25 cellular contexts compared by ENCODE assay signal in the genomic region with DNA sequence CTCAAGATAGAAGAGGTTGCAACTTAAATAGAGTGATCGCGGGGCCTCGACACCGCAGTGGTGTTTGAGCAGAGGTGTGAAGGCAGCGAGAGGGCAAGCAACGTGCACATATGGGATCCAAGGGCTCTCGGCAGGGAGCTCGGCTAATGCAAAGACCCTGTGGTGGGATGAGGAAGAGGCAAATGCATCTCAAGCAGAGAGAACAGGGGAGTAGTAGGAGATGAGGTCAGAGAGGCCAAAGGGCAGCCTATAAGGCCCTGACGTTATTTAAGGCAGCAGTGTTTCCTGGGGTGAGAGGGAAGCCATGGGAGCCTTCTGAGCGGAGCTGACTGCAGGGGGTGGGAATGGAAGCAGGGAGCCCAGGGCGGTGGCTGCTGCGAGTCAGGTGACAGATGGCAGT.
"Had no signal": no experiment of that assay in that cellular context is flagged by ENCODE, and none has a peak within 500 bp of the region (broad histone marks: within the 10 kb centered on the region; RNA-seq: fewer than 3 reads in every experiment).

No MANE protein-coding gene starts in this region.

- H3K9me3 Mint-ChIP-seq: activated CD4-positive, alpha-beta memory T cell treated with anti-CD3 and anti-CD28 coated beads, Interleukin-2, amount 10 ng/mL, durations not matched to agents 7 days and 5 days; activated naive CD4-positive, alpha-beta T cell treated with anti-CD3 and anti-CD28 coated beads for 36 hours; activated T-helper 17 cell treated with anti-CD3 and anti-CD28 coated beads, Interleukin-2, amount 50 U/mL, for 72 hours had no signal

- H3K27me3 Mint-ChIP-seq: activated CD4-positive, alpha-beta memory T cell treated with anti-CD3 and anti-CD28 coated beads, Interleukin-2, amount 10 ng/mL, durations not matched to agents 7 days and 5 days; activated CD4-positive, alpha-beta T cell treated with anti-CD3 and anti-CD28 coated beads for 36 hours; activated naive CD8-positive, alpha-beta T cell; activated T-helper 17 cell treated with anti-CD3 and anti-CD28 coated beads, Interleukin-2, amount 50 U/mL, for 72 hours had no signal

- H3K4me3 Mint-ChIP-seq: activated CD4-positive, alpha-beta memory T cell treated with anti-CD3 and anti-CD28 coated beads, Interleukin-2, amount 10 ng/mL, durations not matched to agents 7 days and 5 days; activated CD4-positive, alpha-beta T cell treated with anti-CD3 and anti-CD28 coated beads for 36 hours; activated naive CD4-positive, alpha-beta T cell treated with anti-CD3 and anti-CD28 coated beads for 36 hours; activated naive CD8-positive, alpha-beta T cell; activated T-helper 17 cell treated with anti-CD3 and anti-CD28 coated beads, Interleukin-2, amount 50 U/mL, for 72 hours had no signal

- H3K27ac Mint-ChIP-seq: activated CD4-positive, alpha-beta memory T cell treated with anti-CD3 and anti-CD28 coated beads, Interleukin-2, amount 10 ng/mL, durations not matched to agents 7 days and 5 days; activated CD4-positive, alpha-beta T cell treated with anti-CD3 and anti-CD28 coated beads for 36 hours; activated naive CD4-positive, alpha-beta T cell treated with anti-CD3 and anti-CD28 coated beads for 36 hours; activated naive CD8-positive, alpha-beta T cell; activated T-helper 17 cell treated with anti-CD3 and anti-CD28 coated beads, Interleukin-2, amount 50 U/mL, for 72 hours had no signal

- DNase-seq: activated CD4-positive, alpha-beta memory T cell treated with anti-CD3 and anti-CD28 coated beads, Interleukin-2, amount 10 ng/mL, durations not matched to agents 7 days and 5 days; activated CD4-positive, alpha-beta T cell treated with anti-CD3 and anti-CD28 coated beads for 36 hours; activated CD4-positive, alpha-beta T cell treated with anti-CD3 and anti-CD28 coated beads, Interleukin-2, amount 50 U/mL, for 1 hour; activated gamma-delta T cell; activated naive CD4-positive, alpha-beta T cell treated with anti-CD3 and anti-CD28 coated beads for 36 hours; activated T-cell treated with anti-CD3 and anti-CD28 coated beads for 4 hours; activated T-cell treated with anti-CD3 and anti-CD28 coated beads, Interleukin-2, amount 50 U/mL, for 48 hours; adrenal gland; anterior cingulate cortex; Karpas-422; NCI-H1105 treated with DMSO at 0.1 percent for 48 hours; NCI-H146; NCI-H187 treated with DMSO at 0.1 percent for 48 hours; NCI-H345; NCI-H510A; NCI-H748 treated with DMSO at 0.1 percent for 48 hours; OCI-M1; RPMI8226; SJCRH30; SK-N-SH; T-helper 1 cell had no signal

- ATAC-seq: activated CD4-positive, alpha-beta T cell treated with anti-CD3 and anti-CD28 coated beads for 36 hours; activated T-helper 17 cell treated with anti-CD3 and anti-CD28 coated beads, Interleukin-2, amount 50 U/mL, for 72 hours; Panc1; Right ventricle myocardium inferior had no signal

- H3K4me1 Mint-ChIP-seq: activated CD4-positive, alpha-beta memory T cell treated with anti-CD3 and anti-CD28 coated beads, Interleukin-2, amount 10 ng/mL, durations not matched to agents 7 days and 5 days; activated CD4-positive, alpha-beta T cell treated with anti-CD3 and anti-CD28 coated beads for 36 hours; activated T-helper 17 cell treated with anti-CD3 and anti-CD28 coated beads, Interleukin-2, amount 50 U/mL, for 72 hours had no signal

- H3K4me3 ChIP-seq: adrenal gland, SJCRH30 had no signal

- H3K36me3 Mint-ChIP-seq: activated naive CD8-positive, alpha-beta T cell had no signal
